Comparison of ENCODE assay signal across 10 cellular contexts in the genomic region with DNA sequence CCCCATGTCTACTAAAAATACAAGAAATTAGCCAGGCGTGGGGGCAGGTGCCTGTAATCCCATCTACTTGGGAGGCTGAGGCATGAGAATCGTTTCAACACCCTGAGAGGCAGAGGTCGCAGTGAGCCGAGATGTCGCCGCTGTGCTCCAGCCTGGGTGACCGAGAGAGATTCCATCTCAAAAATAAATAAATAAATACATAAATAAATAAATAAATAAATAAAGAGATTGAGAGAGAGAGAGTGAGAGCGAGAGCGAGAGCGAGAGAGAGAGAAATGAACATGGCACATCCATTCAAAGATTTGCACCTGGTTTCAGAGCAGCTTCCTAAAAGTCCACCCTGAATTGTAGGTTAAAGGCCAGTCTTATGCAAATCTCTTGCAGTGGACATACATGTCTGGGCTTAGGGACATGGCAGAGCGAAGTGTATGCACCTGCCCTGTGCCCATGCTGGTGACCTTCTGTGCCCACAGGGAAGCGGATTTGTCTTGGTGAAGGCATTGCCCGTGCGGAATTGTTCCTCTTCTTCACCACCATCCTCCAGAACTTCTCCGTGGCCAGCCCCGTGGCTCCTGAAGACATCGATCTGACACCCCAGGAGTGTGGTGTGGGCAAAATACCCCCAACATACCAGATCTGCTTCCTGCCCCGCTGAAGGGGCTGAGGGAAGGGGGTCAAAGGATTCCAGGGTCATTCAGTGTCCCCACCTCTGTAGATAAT. TPM values are rescaled to one million over a fixed set of nuclear protein-coding genes. Genes with fewer than 3 reads are reported as not detected.
"Had no signal": no experiment of that assay in that cellular context is flagged by ENCODE, and none has a peak within 500 bp of the region (broad histone marks: within the 10 kb centered on the region; RNA-seq: fewer than 3 reads in every experiment).

No MANE protein-coding gene starts in this region.

- FAIRE-seq: H1, HepG2 had no signal

- H3K9me3 ChIP-seq: HAP-1 had no signal

- H3K4me3 ChIP-seq: GM23338, HAP-1 had no signal

- H3K27ac ChIP-seq: HL-60, KMS-11 had no signal

- H3K4me1 ChIP-seq: HAP-1 had no signal

- ATAC-seq: GM23338, HCT116, HepG2 had no signal

- DNase-seq: H7, KBM-7 had no signal

- H3K36me3 ChIP-seq: HAP-1 had no signal

RNA-seq across cellular contexts. Expression of gene CYP2B6, which starts 42.3 kb away (rescaled TPM):
- total RNA-seq: HepG2, HT1080 had no signal
